ENCODE assay signal across 20 cellular contexts in the genomic region with DNA sequence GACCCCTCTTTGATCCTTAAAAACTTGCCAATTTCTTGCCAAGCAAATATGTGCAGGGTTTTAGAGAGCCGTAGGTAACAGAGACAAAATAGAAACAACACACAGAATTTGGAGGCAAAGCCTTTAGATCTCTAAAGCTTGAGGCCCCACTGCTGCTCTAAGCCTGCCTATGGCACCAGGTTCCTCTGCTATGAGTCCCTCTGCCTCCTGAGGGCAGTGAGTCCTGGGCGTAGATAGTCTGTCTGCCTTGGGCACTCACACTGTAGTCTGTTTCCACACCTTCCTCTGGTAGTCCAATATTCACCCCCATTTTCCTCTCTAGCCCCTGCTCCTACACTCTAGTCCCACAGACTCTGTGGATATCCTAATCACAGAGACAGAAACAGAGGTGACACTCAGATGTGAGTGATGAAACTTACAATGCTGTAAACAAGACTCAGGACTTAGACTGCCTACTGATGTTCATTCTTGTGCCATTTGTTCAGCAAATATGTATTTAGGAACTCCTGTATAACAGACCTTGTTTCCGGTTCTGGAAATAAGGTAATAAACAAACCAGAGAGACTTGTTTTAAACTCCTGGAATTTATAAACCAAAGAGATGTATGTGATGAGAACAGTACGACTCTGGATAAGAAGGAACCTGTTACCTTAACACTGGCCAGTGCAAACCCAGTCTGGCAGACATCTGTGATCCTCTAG.
DNase-seq lines count a peak whose midpoint lies in the region; ATAC-seq, FAIRE-seq and TF ChIP-seq lines count a peak whose summit lies in the region.
"Had no signal": no experiment of that assay in that cellular context is flagged by ENCODE, and none has a peak within 500 bp of the region (broad histone marks: within the 10 kb centered on the region; RNA-seq: fewer than 3 reads in every experiment).

No MANE protein-coding gene starts in this region.

- TF ChIP-seq CTCF in A549 (IDR thresholded peaks at IDR 0.05) (no peak), GM23338 (conservative IDR thresholded peaks at IDR 0.05; ENCODE audit: low read depth in 2 of 2) (no peak), PC-3 (conservative IDR thresholded peaks at IDR 0.05; ENCODE audit: low read depth, low read length) (no peak), GM12878 (IDR thresholded peaks at IDR 0.05 in 2 of 3, conservative IDR thresholded peaks at IDR 0.05 in 1 of 3; ENCODE audit: control insufficient read depth in 2 of 3, extremely low read depth in 1 of 3, insufficient read depth in 1 of 3, low read depth in 3 of 3, low read length in 3 of 3) (no peak), suprapubic skin (IDR thresholded peaks at IDR 0.05) (no peak), endodermal cell (conservative IDR thresholded peaks at IDR 0.05) (no peak)

- TF ChIP-seq RAD21 in A549 (conservative IDR thresholded peaks at IDR 0.05 in 1 of 2, IDR thresholded peaks at IDR 0.05 in 1 of 2) (no peak), GM12878 (IDR thresholded peaks at IDR 0.05; ENCODE audit: insufficient read depth, low read depth, low read length) (no peak)

- no peak for FAIRE-seq in A549 (lab: Jason Lieb, UNC)
- no peak for FAIRE-seq in GM12878 (lab: Jason Lieb, UNC)
- FAIRE-seq: D721Med, RCC 7860 had no signal

- H3K9ac ChIP-seq in PC-3 (ENCODE audit: low read length) (no peak overlapping the region), GM12878 (ENCODE audit: control insufficient read depth, insufficient read depth, low read length) (no peak overlapping the region), endodermal cell (ENCODE audit: extremely low read depth, low read length, poor library complexity, severe bottlenecking) (no peak overlapping the region)
- H3K9ac ChIP-seq: BLaER1 had no signal

- H3K36me3 ChIP-seq in GM23338 (ENCODE audit: insufficient read depth) (no peaks in the 10 kb centered on the region), PC-3 (ENCODE audit: low read depth, low read length) (no peaks in the 10 kb centered on the region), GM12878 (ENCODE audit: control insufficient read depth in 2 of 2, insufficient read depth in 2 of 2, low read length in 1 of 2) (no peaks in the 10 kb centered on the region), suprapubic skin (no peaks in the 10 kb centered on the region), endodermal cell (ENCODE audit: control insufficient read depth, insufficient read depth, low read length) (no peaks in the 10 kb centered on the region)
- H3K36me3 ChIP-seq: BLaER1, SJCRH30 had no signal

- RAD21 ChIA-PET in GM12878 (lab: Charles Lee; ENCODE audit: unreplicated experiment): interaction anchor here (0.7 to 2.1 kb wide), 2 partner anchors 8 to 54 kb away, joined by 4 to 7 read pairs; no protein-coding TSS in a partner anchor

- no peaks in the 10 kb centered on the region for H3F3A ChIP-seq in GM23338 (replicated peaks; ENCODE audit: low read depth)
- H3F3A ChIP-seq in PC-3 (ENCODE audit: low read length, unreplicated experiment): no peaks in the 10 kb centered on the region

- H3K4me2 ChIP-seq in A549 (no peak overlapping the region), GM23338 (no peak overlapping the region), PC-3 (ENCODE audit: low read length) (no peak overlapping the region), GM12878 (ENCODE audit: control insufficient read depth, insufficient read depth) (no peak overlapping the region)
- H3K4me2 ChIP-seq: BLaER1 had no signal

- H3K4me3 Mint-ChIP-seq in GM23338 (no peak overlapping the region), endodermal cell (no peak overlapping the region)
- H3K4me3 Mint-ChIP-seq: CD4-positive, alpha-beta T cell had no signal

- H3K36me3 Mint-ChIP-seq in GM23338 (ENCODE audit: low read depth): no peaks in the 10 kb centered on the region
- no peaks in the 10 kb centered on the region for H3K36me3 Mint-ChIP-seq in endodermal cell (ENCODE audit: low read depth)

- TF ChIP-seq POLR2A in A549 (IDR thresholded peaks at IDR 0.05; ENCODE audit: low read length): no peak
- TF ChIP-seq POLR2A in GM12878 (IDR thresholded peaks at IDR 0.05; ENCODE audit: low read depth, low read length): no peak
- no peak for TF ChIP-seq POLR2A in suprapubic skin (IDR thresholded peaks at IDR 0.05)

- H2AFZ ChIP-seq in GM23338: no peak overlapping the region
- no peak overlapping the region for H2AFZ ChIP-seq in PC-3 (ENCODE audit: low read length)
- no peak overlapping the region for H2AFZ ChIP-seq in GM12878 (ENCODE audit: control insufficient read depth, low read depth, low read length)

- no peaks in the 10 kb centered on the region; the same call in 2 of the 3 replicates for H3K9me3 ChIP-seq in A549
- H3K9me3 ChIP-seq in PC-3 (ENCODE audit: low read length): no peaks in the 10 kb centered on the region
- no peaks in the 10 kb centered on the region for H3K9me3 ChIP-seq in GM12878 (replicated peaks; ENCODE audit: control insufficient read depth, insufficient read depth, low read length)
- H3K9me3 ChIP-seq in suprapubic skin: no peaks in the 10 kb centered on the region
- no peaks in the 10 kb centered on the region for H3K9me3 ChIP-seq in endodermal cell (ENCODE audit: control insufficient read depth, low read length)
- H3K9me3 ChIP-seq: BLaER1, SJCRH30 had no signal

- H4K20me1 ChIP-seq in GM23338 (replicated peaks; ENCODE audit: insufficient read depth): no peaks in the 10 kb centered on the region
- no peaks in the 10 kb centered on the region for H4K20me1 ChIP-seq in PC-3 (ENCODE audit: low read length)
- no peaks in the 10 kb centered on the region for H4K20me1 ChIP-seq in GM12878 (ENCODE audit: control insufficient read depth, insufficient read depth)
- H4K20me1 ChIP-seq: BLaER1 had no signal

- H3K27ac ChIP-seq in A549 (no peak overlapping the region), GM23338 (ENCODE audit: low read depth) (no peak overlapping the region), PC-3 (ENCODE audit: low read length) (no peak overlapping the region), GM12878 (ENCODE audit: control insufficient read depth, insufficient read depth) (no peak overlapping the region), suprapubic skin (no peak overlapping the region), endodermal cell (ENCODE audit: low read depth, low read length) (no peak overlapping the region)
- H3K27ac ChIP-seq: BLaER1, SJCRH30 had no signal

- in situ Hi-C loops in GM12878 (cut with MboI): no loop called here

- H3K27me3 Mint-ChIP-seq in GM23338 (ENCODE audit: insufficient read depth, low read depth, poor library complexity): peaks cover 3% of the 10 kb centered on the region
- H3K27me3 Mint-ChIP-seq in endodermal cell (ENCODE audit: insufficient read depth): peaks cover 5% of the 10 kb centered on the region
- H3K27me3 Mint-ChIP-seq: CD4-positive, alpha-beta T cell had no signal

- H3K27ac Mint-ChIP-seq in GM23338 (no peak overlapping the region), endodermal cell (no peak overlapping the region)
- H3K27ac Mint-ChIP-seq: CD4-positive, alpha-beta T cell had no signal

- no peak overlapping the region for H3K4me3 ChIP-seq in A549
- H3K4me3 ChIP-seq in GM23338: no peak overlapping the region
- H3K4me3 ChIP-seq in PC-3 (ENCODE audit: low read length): no peak overlapping the region
- H3K4me3 ChIP-seq in GM12878: no peak overlapping the region
- no peak overlapping the region for H3K4me3 ChIP-seq in suprapubic skin
- no peak overlapping the region for H3K4me3 ChIP-seq in endodermal cell (ENCODE audit: low read length)
- H3K4me3 ChIP-seq: BLaER1, SJCRH30 had no signal

- TF ChIP-seq EP300 in A549 (IDR thresholded peaks at IDR 0.05): no peak
- no peak for TF ChIP-seq EP300 in GM12878 (IDR thresholded peaks at IDR 0.05; ENCODE audit: borderline replicate concordance in 1 of 2, control insufficient read depth in 1 of 2, low read depth in 2 of 2, low read length in 2 of 2)
- TF ChIP-seq EP300 in suprapubic skin (IDR thresholded peaks at IDR 0.05): no peak

- intact Hi-C loops in PC-3 (cut with micrococcal nuclease) (no loop called here), GM12878 (cut with micrococcal nuclease; ENCODE audit: unreplicated experiment) (no loop called here)

- no TSS peak for BruUV-seq in PC-3 (replicated peaks; lab: Mats Ljungman, UMichigan)
- BruUV-seq in GM12878 (replicated peaks; lab: Mats Ljungman, UMichigan): no TSS peak

- ATAC-seq in A549 (peak; percentile 58 to 63; a peak in 4 of 6 replicates), GM23338 (peak; percentile 67), PC-3 (peak; percentile 51), GM12878 (peak; percentile 52; the same call in 2 of the 3 replicates), HG03460 (IDR thresholded peaks at IDR 0.05; ENCODE audit: unreplicated experiment) (no peak)

- H3K9me2 ChIP-seq in GM23338 (ENCODE audit: insufficient read depth): no peaks in the 10 kb centered on the region
- no peaks in the 10 kb centered on the region for H3K9me2 ChIP-seq in PC-3 (replicated peaks; ENCODE audit: low read length)

- 30% methylated on average over 4 of the region's 4 CpGs for WGBS in A549 (ENCODE audit: missing lambda C conversion rate)
- 15% methylated on average over 4 of the region's 4 CpGs for WGBS in GM12878 (ENCODE audit: insufficient coverage, insufficient replicate concordance, low lambda C conversion rate, missing lambda C conversion rate)
- WGBS in suprapubic skin: 76% methylated on average over 4 of the region's 4 CpGs
- 74 to 88% methylated on average over 3 to 4 of the region's 4 CpGs for WGBS in endodermal cell (ENCODE audit: insufficient coverage in 1 of 2, insufficient read length in 1 of 2), 2 experiments

- DNase-seq in A549 (ENCODE audit: low read depth in 1 of 2, low spot score in 1 of 2) (no peak), GM23338 (ENCODE audit: low spot score) (no peak), PC-3 (no peak), GM12878 (ENCODE audit: low read depth, low spot score) (no peak), suprapubic skin (ENCODE audit: low spot score in 2 of 2) (no peak), HEK293T (ENCODE audit: extremely low spot score) (no peak), endodermal cell (no peak)
- DNase-seq: CD4-positive, alpha-beta T cell; KBM-7; MM.1S; NCI-H2029; NCI-H446 treated with DMSO at 0.1 percent for 48 hours; NCI-H526; NCI-H82; SJCRH30; T-helper 1 cell had no signal

- SMC1A ChIA-PET in GM12878 (lab: Charles Lee; ENCODE audit: uncharacterized antibody, unreplicated experiment): interaction anchor here (1.1 to 1.3 kb wide), 2 partner anchors 11 to 16 kb away, joined by 3 read pairs; no protein-coding TSS in a partner anchor

- no peaks in the 10 kb centered on the region for H3K4me1 ChIP-seq in A549
- H3K4me1 ChIP-seq in GM23338 (ENCODE audit: insufficient read depth): no peaks in the 10 kb centered on the region
- no peaks in the 10 kb centered on the region; the same call in 1 of the 2 replicates for H3K4me1 ChIP-seq in PC-3 (ENCODE audit: insufficient read depth, low read length)
- H3K4me1 ChIP-seq in GM12878 (ENCODE audit: control insufficient read depth, insufficient read depth, low read length): no peaks in the 10 kb centered on the region
- no peaks in the 10 kb centered on the region for H3K4me1 ChIP-seq in suprapubic skin
- no peaks in the 10 kb centered on the region for H3K4me1 ChIP-seq in endodermal cell (ENCODE audit: control insufficient read depth, insufficient read depth, low read length)
- H3K4me1 ChIP-seq: SJCRH30 had no signal

- H3K27me3 ChIP-seq in GM23338 (ENCODE audit: insufficient read depth) (no peaks in the 10 kb centered on the region), PC-3 (ENCODE audit: low read length) (no peaks in the 10 kb centered on the region), GM12878 (replicated peaks in 1 of 2; ENCODE audit: control insufficient read depth in 2 of 2, insufficient read depth in 2 of 2, low read length in 1 of 2) (peaks cover 0 to 5% of the 10 kb centered on the region in 2 experiments; a peak in 1 of 4 replicates), suprapubic skin (peaks cover 9% of the 10 kb centered on the region), endodermal cell (ENCODE audit: control insufficient read depth, insufficient read depth, low read length, poor library complexity, severe bottlenecking) (peaks cover 13% of the 10 kb centered on the region)
- H3K27me3 ChIP-seq: BLaER1 had no signal

- POLR2A ChIA-PET in A549 (lab: Yijun Ruan, JAX) (no interaction called here), PC-3 (lab: Charles Lee; ENCODE audit: unreplicated experiment) (no interaction called here), GM12878 (lab: Charles Lee) (no interaction called here), HEK293T (lab: Yijun Ruan, JAX) (no interaction called here)

- CTCF ChIA-PET in A549 (lab: Yijun Ruan, JAX) (interaction anchor here (1.1 to 3.6 kb wide), 5 partner anchors 8 to 215 kb away, joined by 4 to 26 read pairs (median 10); no protein-coding TSS in a partner anchor), PC-3 (lab: Charles Lee) (no interaction called here), GM12878 (lab: Yijun Ruan, JAX) (interaction anchor here (1.0 to 3.4 kb wide), 5 partner anchors 8 to 61 kb away, joined by 3 to 14 read pairs (median 7); no protein-coding TSS in a partner anchor), HEK293T (lab: Yijun Ruan, JAX) (interaction anchor here (1.7 kb wide), 1 partner anchor 8 kb away, joined by 8 read pairs; no protein-coding TSS in a partner anchor)

- H3K9me3 Mint-ChIP-seq in GM23338 (no peaks in the 10 kb centered on the region), endodermal cell (no peaks in the 10 kb centered on the region)
- H3K9me3 Mint-ChIP-seq: CD4-positive, alpha-beta T cell had no signal

- H3K79me2 ChIP-seq in GM23338 (replicated peaks; ENCODE audit: insufficient read depth): no peaks in the 10 kb centered on the region
- no peaks in the 10 kb centered on the region for H3K79me2 ChIP-seq in PC-3 (ENCODE audit: low read length)
- H3K79me2 ChIP-seq in GM12878 (ENCODE audit: control insufficient read depth, insufficient read depth, low read length): no peaks in the 10 kb centered on the region

- H3K4me1 Mint-ChIP-seq in GM23338: no peaks in the 10 kb centered on the region
- H3K4me1 Mint-ChIP-seq in endodermal cell: no peaks in the 10 kb centered on the region
